In genomic region chrX:102154218-102154860, GRCh38 we compare ENCODE assay signal across 9 cellular contexts. TPM values are rescaled to one million over a fixed set of nuclear protein-coding genes. Genes with fewer than 3 reads are reported as not detected.
DNase-seq lines count a peak whose midpoint lies in the region; ATAC-seq and TF ChIP-seq lines count a peak whose summit lies in the region.
"Had no signal": no experiment of that assay in that cellular context is flagged by ENCODE, and none has a peak within 500 bp of the region (broad histone marks: within the 10 kb centered on the region; RNA-seq: fewer than 3 reads in every experiment).

No MANE protein-coding gene starts in this region.

- H3K4me3 ChIP-seq in colonic mucosa, result no peak overlapping the region
- H3K4me3 ChIP-seq in retinal pigment epithelial cell (ENCODE audit: low read length), result no peak overlapping the region
- H3K4me3 ChIP-seq in aorta (ENCODE audit: low read length in 2 of 2), result no peak overlapping the region

- no peak for DNase-seq in GM13977 (ENCODE audit: low spot score)
- DNase-seq in NCI-H2107 treated with DMSO at 0.1 percent for 48 hours (lab: John Stamatoyannopoulos, UW; ENCODE audit: unreplicated experiment), result peak; percentile 25
- peak; percentile 17 for DNase-seq in colonic mucosa
- DNase-seq in retinal pigment epithelial cell (ENCODE audit: low read depth), result no peak
- DNase-seq in aorta, result no peak
- DNase-seq in OCI-M1 (lab: John Stamatoyannopoulos, UW), result no peak

- intact Hi-C loops in colonic mucosa (cut with DNase I), result no loop called here
- intact Hi-C loops in aorta (cut with DNase I), result loop anchor here in 1 of 2 donors (10.0 kb wide), 1 partner anchor 360 kb away; the partner anchor contains the start of gene TMSB15A

- peak; percentile 17 for TF ChIP-seq CTCF in GM13977 (IDR thresholded peaks at IDR 0.05; ENCODE audit: extremely low read depth, insufficient read depth, missing control alignments)
- no peak for TF ChIP-seq CTCF in colonic mucosa (IDR thresholded peaks at IDR 0.05)
- TF ChIP-seq CTCF in retinal pigment epithelial cell (conservative IDR thresholded peaks at IDR 0.05; ENCODE audit: low read depth, low read length), result peak; percentile 11

- H3K36me3 ChIP-seq in colonic mucosa (no peaks in the 10 kb centered on the region), aorta (ENCODE audit: control insufficient read depth in 1 of 2, insufficient read depth in 2 of 2, low read length in 1 of 2) (no peaks in the 10 kb centered on the region)

- H3K4me1 ChIP-seq in colonic mucosa (no peaks in the 10 kb centered on the region), aorta (ENCODE audit: control insufficient read depth in 1 of 2, insufficient read depth in 2 of 2, low read length in 2 of 2) (no peaks in the 10 kb centered on the region)

- no peaks in the 10 kb centered on the region for H3K9me3 ChIP-seq in colonic mucosa
- H3K9me3 ChIP-seq in aorta (ENCODE audit: control insufficient read depth, low read length), result no peaks in the 10 kb centered on the region

- WGBS in aorta, 2 donors, result 9 to 17% methylated on average over 11 of the region's 11 CpGs

- H3K9ac ChIP-seq in colonic mucosa (ENCODE audit: low read depth in 2 of 2, low read length in 2 of 2), result no peak overlapping the region

- H3K27ac ChIP-seq in colonic mucosa, result no peak overlapping the region
- H3K27ac ChIP-seq in aorta (ENCODE audit: low read depth in 1 of 2, low read length in 2 of 2), result no peak overlapping the region

- no peaks in the 10 kb centered on the region for H3K27me3 ChIP-seq in colonic mucosa
- H3K27me3 ChIP-seq in aorta (ENCODE audit: control insufficient read depth in 1 of 2, insufficient read depth in 2 of 2, low read length in 1 of 2), result no peaks in the 10 kb centered on the region

- no peak for ATAC-seq in GM18873 (IDR thresholded peaks at IDR 0.05; ENCODE audit: low FRiP score, unreplicated experiment)
- no peak for ATAC-seq in GM19452 (IDR thresholded peaks at IDR 0.05; ENCODE audit: unreplicated experiment)
- ATAC-seq in aorta (ENCODE audit: low FRiP score), result no peak

- in situ Hi-C loops in GM13977 (cut with MboI; ENCODE audit: low pct_unique_long_range_greater_than_20kb, low sequenced_read_pairs, unreplicated experiment), result no loop called here

RNA-seq across cellular contexts. Expression of gene BEX5, which starts 1.4 kb away (rescaled TPM):
- total RNA-seq in colonic mucosa, result 1 to 10 TPM; 2.0 to 2.4 TPM
- total RNA-seq in aorta, result 1 to 10 TPM; 5.0 to 7.7 TPM
- polyA plus RNA-seq in aorta, result 10 to 100 TPM; 13.3 to 15.0 TPM

RNA-seq across cellular contexts. Expression of gene TCEAL6, which starts 12.1 kb away (rescaled TPM):
- total RNA-seq in colonic mucosa (not detected), aorta (under 1 TPM in 1 of 2 donors, not detected in 1; 0.55 TPM)
- 1 to 10 TPM in 1 of 2 donors, under 1 TPM in 1; 0.87 to 2.3 TPM for polyA plus RNA-seq in aorta
- total RNA-seq: activated naive CD4-positive, alpha-beta T cell treated with anti-CD3 and anti-CD28 coated beads, Interleukin-2, amount 50 U/mL, for 72 hours had no signal

RNA-seq across cellular contexts. Expression of gene TCEAL2, which starts 28.9 kb away (rescaled TPM):
- total RNA-seq in colonic mucosa (1 to 10 TPM in 1 of 2 donors, under 1 TPM in 1; 0.25 to 1.9 TPM), aorta (10 to 100 TPM; 20.5 to 21.4 TPM)
- polyA plus RNA-seq in aorta, result 100 to 1,000 TPM in 1 of 2 donors, 10 to 100 TPM in 1; 29.6 to 124 TPM
- total RNA-seq: activated naive CD4-positive, alpha-beta T cell treated with anti-CD3 and anti-CD28 coated beads, Interleukin-2, amount 50 U/mL, for 72 hours had no signal

Comparison
In these comparisons a context has a peak if more than half of its experiments do, and no peak if none do; other contexts are left out.
1. DNase-seq: peak in NCI-H2107 treated with DMSO at 0.1 percent for 48 hours (single experiment) and colonic mucosa (single experiment); none in GM13977 (single experiment), retinal pigment epithelial cell (single experiment), aorta (0 of 2) and OCI-M1 (single experiment).
2. RNA of gene TCEAL2, which starts 28.9 kb away (total RNA-seq): 20.5 to 21.4 TPM in aorta; 0.25 to 1.9 TPM in colonic mucosa; every median in the first group is over 4 times any median in the second.